In genomic region chr6:111777357-111777756, GRCh38 we compare ENCODE assay signal across 9 cellular contexts.
DNase-seq lines count a peak whose midpoint lies in the region; ATAC-seq, FAIRE-seq and TF ChIP-seq lines count a peak whose summit lies in the region.
"Had no signal": no experiment of that assay in that cellular context is flagged by ENCODE, and none has a peak within 500 bp of the region (broad histone marks: within the 10 kb centered on the region; RNA-seq: fewer than 3 reads in every experiment).

No MANE protein-coding gene starts in this region.

- TF ChIP-seq RAD21 in GM12878 (IDR thresholded peaks at IDR 0.05; ENCODE audit: insufficient read depth, low read depth, low read length) = peak; percentile 72

- peak; percentile 76 for ATAC-seq in HG03521 (IDR thresholded peaks at IDR 0.05; ENCODE audit: unreplicated experiment)
- ATAC-seq in GM12878 = peak; percentile 82
- no peak for ATAC-seq in HG02870 (IDR thresholded peaks at IDR 0.05; ENCODE audit: unreplicated experiment)
- no peak for ATAC-seq in HG03159 (IDR thresholded peaks at IDR 0.05; ENCODE audit: unreplicated experiment)

- in situ Hi-C loops in GM12878 (cut with MboI) = no loop called here

- H3K9me3 ChIP-seq in GM12878 (replicated peaks; ENCODE audit: control insufficient read depth, insufficient read depth, low read length) (no peaks in the 10 kb centered on the region), osteoblast (ENCODE audit: low read depth, low read length) (no peaks in the 10 kb centered on the region)
- H3K9me3 ChIP-seq: SJSA1 had no signal

- TF ChIP-seq EP300 in GM12878 (IDR thresholded peaks at IDR 0.05; ENCODE audit: borderline replicate concordance in 1 of 2, control insufficient read depth in 1 of 2, low read depth in 2 of 2, low read length in 2 of 2) = no peak

- H3K4me2 ChIP-seq in GM12878 (ENCODE audit: control insufficient read depth, insufficient read depth) (peak overlapping the region; percentile 5), osteoblast (ENCODE audit: insufficient read depth, low read length) (peak overlapping the region; percentile 38)

- DNase-seq in GM12878 (ENCODE audit: low read depth, low spot score) (no peak), osteoblast (ENCODE audit: insufficient read length, low spot score, missing footprints) (no peak)
- no peak for DNase-seq in stimulated activated naive CD4-positive, alpha-beta T cell (lab: John Stamatoyannopoulos, UW)

- POLR2A ChIA-PET in GM12878 (lab: Charles Lee) = interaction anchor here (1.2 to 4.0 kb wide), 3 partner anchors 12 to 68 kb away, joined by 3 to 20 read pairs (median 6); no protein-coding TSS in a partner anchor

- FAIRE-seq in GM12878 (lab: Jason Lieb, UNC) = no peak
- FAIRE-seq: frontal cortex had no signal

- H3K79me2 ChIP-seq in GM12878 (ENCODE audit: control insufficient read depth, insufficient read depth, low read length) (peaks cover 45% of the 10 kb centered on the region), osteoblast (ENCODE audit: insufficient read depth, low read length) (peaks cover 40% of the 10 kb centered on the region)

- H3K27ac ChIP-seq in GM12878 (ENCODE audit: control insufficient read depth, insufficient read depth) (peak overlapping the region; percentile 61), osteoblast (ENCODE audit: low read depth, low read length) (peak overlapping the region; percentile 8)
- H3K27ac ChIP-seq: SJSA1 had no signal

- TF ChIP-seq CTCF in GM12873 (IDR thresholded peaks at IDR 0.05; ENCODE audit: insufficient read depth, low read depth, low read length, missing control alignments) = peak; percentile 8
- peak; percentile 39 to 50 (median 43); a peak in 4 of 6 replicates for TF ChIP-seq CTCF in GM12878 (IDR thresholded peaks at IDR 0.05 in 2 of 3, conservative IDR thresholded peaks at IDR 0.05 in 1 of 3; ENCODE audit: control insufficient read depth in 2 of 3, extremely low read depth in 1 of 3, insufficient read depth in 1 of 3, low read depth in 3 of 3, low read length in 3 of 3)
- peak; percentile 18 for TF ChIP-seq CTCF in osteoblast (IDR thresholded peaks at IDR 0.05; ENCODE audit: extremely low read depth, low read depth, low read length)

- RAD21 ChIA-PET in GM12878 (lab: Charles Lee; ENCODE audit: unreplicated experiment) = interaction anchor here (0.9 to 5.3 kb wide), 24 partner anchors 11 to 219 kb away, joined by 3 to 46 read pairs (median 5); partner anchors contain the start of gene FYN

- no peak overlapping the region for H3K4me3 ChIP-seq in GM12878
- H3K4me3 ChIP-seq in osteoblast (ENCODE audit: insufficient read depth, low read length) = no peak overlapping the region
- H3K4me3 ChIP-seq: SJSA1 had no signal

- TF ChIP-seq POLR2A in GM12878 (IDR thresholded peaks at IDR 0.05; ENCODE audit: low read depth, low read length) = no peak

- CTCF ChIA-PET in GM12878 (lab: Yijun Ruan, JAX) = interaction anchor here (0.7 to 2.9 kb wide), 30 partner anchors 8 to 264 kb away, joined by 3 to 23 read pairs (median 6); no protein-coding TSS in a partner anchor

- H3K4me1 ChIP-seq in GM12878 (ENCODE audit: control insufficient read depth, insufficient read depth, low read length) (peaks cover 22% of the 10 kb centered on the region), osteoblast (ENCODE audit: insufficient read depth, low read length) (peaks cover 34% of the 10 kb centered on the region)

- no TSS peak for BruUV-seq in GM12878 (replicated peaks; lab: Mats Ljungman, UMichigan)

- H4K20me1 ChIP-seq in GM12878 (ENCODE audit: control insufficient read depth, insufficient read depth) = no peaks in the 10 kb centered on the region
- no peaks in the 10 kb centered on the region for H4K20me1 ChIP-seq in osteoblast (ENCODE audit: insufficient read depth, low read length)

- H3K27me3 ChIP-seq in GM12878 (replicated peaks in 1 of 2; ENCODE audit: control insufficient read depth in 2 of 2, insufficient read depth in 2 of 2, low read length in 1 of 2) = no peaks in the 10 kb centered on the region
- no peaks in the 10 kb centered on the region for H3K27me3 ChIP-seq in osteoblast (ENCODE audit: insufficient read depth, low read length)
- H3K27me3 ChIP-seq: SJSA1 had no signal

- 38% methylated on average over 6 of the region's 6 CpGs for WGBS in GM12878 (ENCODE audit: insufficient coverage, insufficient replicate concordance, low lambda C conversion rate, missing lambda C conversion rate)

- SMC1A ChIA-PET in GM12878 (lab: Charles Lee; ENCODE audit: uncharacterized antibody, unreplicated experiment) = interaction anchor here (0.7 to 5.9 kb wide), 25 partner anchors 8 to 221 kb away, joined by 3 to 50 read pairs (median 6); partner anchors contain the start of gene FYN

- H2AFZ ChIP-seq in GM12878 (ENCODE audit: control insufficient read depth, low read depth, low read length) (peak overlapping the region; percentile 54), osteoblast (ENCODE audit: low read length) (no peak overlapping the region)

- H3K9ac ChIP-seq in GM12878 (ENCODE audit: control insufficient read depth, insufficient read depth, low read length) = peak overlapping the region; percentile 35; the same call in 1 of the 2 replicates

- peaks cover 7 to 13% of the 10 kb centered on the region in 2 experiments for H3K36me3 ChIP-seq in GM12878 (ENCODE audit: control insufficient read depth in 2 of 2, insufficient read depth in 2 of 2, low read length in 1 of 2)
- no peaks in the 10 kb centered on the region for H3K36me3 ChIP-seq in osteoblast (ENCODE audit: insufficient read depth, low read length)

- intact Hi-C loops in GM12878 (cut with micrococcal nuclease; ENCODE audit: unreplicated experiment) = loop anchor here (1.0 to 5.0 kb wide), 3 partner anchors 67 to 265 kb away; no protein-coding TSS in a partner anchor

TF ChIP-seq in GM12878, 131 proteins besides CTCF, POLR2A, EP300 and RAD21 (continues in another document):
- TF ChIP-seq LARP7 (IDR thresholded peaks at IDR 0.05) = no peak
- TF ChIP-seq IRF4 (IDR thresholded peaks at IDR 0.05; ENCODE audit: low read depth, low read length) = no peak
- TF ChIP-seq, protein P1, sequence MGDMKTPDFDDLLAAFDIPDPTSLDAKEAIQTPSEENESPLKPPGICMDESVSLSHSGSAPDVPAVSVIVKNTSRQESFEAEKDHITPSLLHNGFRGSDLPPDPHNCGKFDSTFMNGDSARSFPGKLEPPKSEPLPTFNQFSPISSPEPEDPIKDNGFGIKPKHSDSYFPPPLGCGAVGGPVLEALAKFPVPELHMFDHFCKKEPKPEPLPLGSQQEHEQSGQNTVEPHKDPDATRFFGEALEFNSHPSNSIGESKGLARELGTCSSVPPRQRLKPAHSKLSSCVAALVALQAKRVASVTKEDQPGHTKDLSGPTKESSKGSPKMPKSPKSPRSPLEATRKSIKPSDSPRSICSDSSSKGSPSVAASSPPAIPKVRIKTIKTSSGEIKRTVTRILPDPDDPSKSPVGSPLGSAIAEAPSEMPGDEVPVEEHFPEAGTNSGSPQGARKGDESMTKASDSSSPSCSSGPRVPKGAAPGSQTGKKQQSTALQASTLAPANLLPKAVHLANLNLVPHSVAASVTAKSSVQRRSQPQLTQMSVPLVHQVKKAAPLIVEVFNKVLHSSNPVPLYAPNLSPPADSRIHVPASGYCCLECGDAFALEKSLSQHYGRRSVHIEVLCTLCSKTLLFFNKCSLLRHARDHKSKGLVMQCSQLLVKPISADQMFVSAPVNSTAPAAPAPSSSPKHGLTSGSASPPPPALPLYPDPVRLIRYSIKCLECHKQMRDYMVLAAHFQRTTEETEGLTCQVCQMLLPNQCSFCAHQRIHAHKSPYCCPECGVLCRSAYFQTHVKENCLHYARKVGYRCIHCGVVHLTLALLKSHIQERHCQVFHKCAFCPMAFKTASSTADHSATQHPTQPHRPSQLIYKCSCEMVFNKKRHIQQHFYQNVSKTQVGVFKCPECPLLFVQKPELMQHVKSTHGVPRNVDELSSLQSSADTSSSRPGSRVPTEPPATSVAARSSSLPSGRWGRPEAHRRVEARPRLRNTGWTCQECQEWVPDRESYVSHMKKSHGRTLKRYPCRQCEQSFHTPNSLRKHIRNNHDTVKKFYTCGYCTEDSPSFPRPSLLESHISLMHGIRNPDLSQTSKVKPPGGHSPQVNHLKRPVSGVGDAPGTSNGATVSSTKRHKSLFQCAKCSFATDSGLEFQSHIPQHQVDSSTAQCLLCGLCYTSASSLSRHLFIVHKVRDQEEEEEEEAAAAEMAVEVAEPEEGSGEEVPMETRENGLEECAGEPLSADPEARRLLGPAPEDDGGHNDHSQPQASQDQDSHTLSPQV (IDR thresholded peaks at IDR 0.05) = no peak
- no peak for TF ChIP-seq ZNF217 (IDR thresholded peaks at IDR 0.05)
- TF ChIP-seq ZNF384 (IDR thresholded peaks at IDR 0.05; ENCODE audit: borderline replicate concordance, low read depth, low read length) = no peak
- TF ChIP-seq SIX5 (IDR thresholded peaks at IDR 0.05; ENCODE audit: low read depth, low read length, severe bottlenecking) = no peak
- TF ChIP-seq, protein P2, sequence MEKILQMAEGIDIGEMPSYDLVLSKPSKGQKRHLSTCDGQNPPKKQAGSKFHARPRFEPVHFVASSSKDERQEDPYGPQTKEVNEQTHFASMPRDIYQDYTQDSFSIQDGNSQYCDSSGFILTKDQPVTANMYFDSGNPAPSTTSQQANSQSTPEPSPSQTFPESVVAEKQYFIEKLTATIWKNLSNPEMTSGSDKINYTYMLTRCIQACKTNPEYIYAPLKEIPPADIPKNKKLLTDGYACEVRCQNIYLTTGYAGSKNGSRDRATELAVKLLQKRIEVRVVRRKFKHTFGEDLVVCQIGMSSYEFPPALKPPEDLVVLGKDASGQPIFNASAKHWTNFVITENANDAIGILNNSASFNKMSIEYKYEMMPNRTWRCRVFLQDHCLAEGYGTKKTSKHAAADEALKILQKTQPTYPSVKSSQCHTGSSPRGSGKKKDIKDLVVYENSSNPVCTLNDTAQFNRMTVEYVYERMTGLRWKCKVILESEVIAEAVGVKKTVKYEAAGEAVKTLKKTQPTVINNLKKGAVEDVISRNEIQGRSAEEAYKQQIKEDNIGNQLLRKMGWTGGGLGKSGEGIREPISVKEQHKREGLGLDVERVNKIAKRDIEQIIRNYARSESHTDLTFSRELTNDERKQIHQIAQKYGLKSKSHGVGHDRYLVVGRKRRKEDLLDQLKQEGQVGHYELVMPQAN (conservative IDR thresholded peaks at IDR 0.05) = no peak
- TF ChIP-seq ZSCAN29 (IDR thresholded peaks at IDR 0.05) = no peak
- no peak for TF ChIP-seq ZNF207 (IDR thresholded peaks at IDR 0.05; ENCODE audit: borderline replicate concordance)
- TF ChIP-seq KLF5 (IDR thresholded peaks at IDR 0.05; ENCODE audit: partially characterized antibody) = no peak

Comparison
In these comparisons a context has a peak if more than half of its experiments do, and no peak if none do; other contexts are left out.
1. ATAC-seq: peak in HG03521 (single experiment) and GM12878 (single experiment); none in HG02870 (single experiment) and HG03159 (single experiment).
2. Peak in every context shown above with its lines, with median percentiles within 50 percentile points of each other: CTCF ChIP-seq.